Comparison of ENCODE assay signal across 9 cellular contexts in the genomic region with DNA sequence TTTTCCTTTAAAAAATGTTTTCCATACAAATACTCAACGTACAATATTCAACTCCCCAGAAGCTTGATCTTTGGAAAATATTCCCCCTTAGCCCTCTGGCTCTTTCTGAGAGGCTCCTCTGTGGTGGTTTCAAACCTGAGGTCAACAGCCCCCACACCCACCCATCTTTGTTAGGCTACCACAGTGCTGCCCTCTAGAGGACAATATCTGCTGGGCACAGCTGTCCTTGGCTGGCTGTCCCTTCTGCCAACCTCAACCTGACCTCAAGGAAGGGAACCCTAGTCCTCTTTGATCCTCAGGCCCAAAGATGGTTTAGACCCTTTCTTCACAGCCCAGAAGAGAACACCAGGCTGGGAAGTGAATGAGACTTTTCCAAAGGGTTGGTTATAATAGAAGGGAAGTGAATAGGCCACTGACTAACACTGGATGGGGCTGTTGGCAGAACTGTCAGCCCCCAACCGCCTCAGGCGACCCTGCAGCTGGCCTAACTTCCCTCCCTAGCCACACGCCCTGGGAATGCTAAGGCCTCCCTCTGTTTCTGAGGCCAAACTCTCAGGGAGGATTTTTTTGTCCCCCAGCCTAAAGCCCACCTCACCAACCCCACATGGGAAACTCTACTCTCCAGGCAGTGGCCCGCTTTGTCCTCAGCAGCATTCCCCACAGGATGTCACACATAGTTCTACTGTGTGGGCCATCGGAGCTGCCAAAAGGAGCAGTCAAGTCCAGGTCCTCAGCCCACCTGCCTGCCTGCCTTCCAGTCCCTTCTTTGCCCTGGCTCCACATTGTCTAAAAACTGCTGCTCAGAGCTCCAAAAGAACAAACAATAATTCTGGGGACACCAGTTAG. TPM values are rescaled to one million over a fixed set of nuclear protein-coding genes. Genes with fewer than 3 reads are reported as not detected.
DNase-seq lines count a peak whose midpoint lies in the region; ATAC-seq and TF ChIP-seq lines count a peak whose summit lies in the region.
"Had no signal": no experiment of that assay in that cellular context is flagged by ENCODE, and none has a peak within 500 bp of the region (broad histone marks: within the 10 kb centered on the region; RNA-seq: fewer than 3 reads in every experiment).

No MANE protein-coding gene starts in this region.

- WGBS in aorta, 2 donors: 76 to 90% methylated on average over 6 of the region's 6 CpGs

- DNase-seq in A673 (ENCODE audit: low spot score): peak; percentile 12
- DNase-seq in RPMI7951 (ENCODE audit: low read depth): peak; percentile 56
- no peak for DNase-seq in foreskin keratinocyte
- no peak for DNase-seq in amygdala (lab: John Stamatoyannopoulos, UW)
- no peak for DNase-seq in NK-92 (lab: John Stamatoyannopoulos, UW; ENCODE audit: unreplicated experiment)
- no peak for DNase-seq in aorta
- no peak for DNase-seq in midbrain (lab: John Stamatoyannopoulos, UW)
- DNase-seq: caudate nucleus had no signal

- no peak overlapping the region for H3K27ac ChIP-seq in A673 (ENCODE audit: low read depth, low read length, poor library complexity, severe bottlenecking)
- H3K27ac ChIP-seq in foreskin keratinocyte: no peak overlapping the region
- H3K27ac ChIP-seq in aorta (ENCODE audit: low read depth in 1 of 2, low read length in 2 of 2): no peak overlapping the region

- H3K27me3 ChIP-seq in A673 (replicated peaks; ENCODE audit: insufficient read depth, low read depth, low read length, poor library complexity): no peaks in the 10 kb centered on the region
- no peaks in the 10 kb centered on the region for H3K27me3 ChIP-seq in foreskin keratinocyte
- H3K27me3 ChIP-seq in aorta (ENCODE audit: control insufficient read depth in 1 of 2, insufficient read depth in 2 of 2, low read length in 1 of 2): no peaks in the 10 kb centered on the region

- H3K9me3 ChIP-seq in A673 (ENCODE audit: low read depth, low read length, poor library complexity, severe bottlenecking) (no peaks in the 10 kb centered on the region), aorta (ENCODE audit: control insufficient read depth, low read length) (no peaks in the 10 kb centered on the region)

- H3K4me3 ChIP-seq in A673 (ENCODE audit: low read depth, low read length, poor library complexity, severe bottlenecking) (no peak overlapping the region), aorta (ENCODE audit: low read length in 2 of 2) (no peak overlapping the region)

- no peaks in the 10 kb centered on the region for H3K4me1 ChIP-seq in A673 (ENCODE audit: insufficient read depth, low read length, poor library complexity, severe bottlenecking)
- H3K4me1 ChIP-seq in foreskin keratinocyte: no peaks in the 10 kb centered on the region
- peaks cover 0 to 2% of the 10 kb centered on the region in 2 donors for H3K4me1 ChIP-seq in aorta (ENCODE audit: control insufficient read depth in 1 of 2, insufficient read depth in 2 of 2, low read length in 2 of 2)

- POLR2A ChIA-PET in A673 (lab: Charles Lee; ENCODE audit: low non-redundant PET): no interaction called here

- CTCF ChIA-PET in A673 (lab: Charles Lee): no interaction called here

- BruUV-seq in A673 (replicated peaks; lab: Mats Ljungman, UMichigan): no TSS peak

- TF ChIP-seq CTCF in A673 (conservative IDR thresholded peaks at IDR 0.05; ENCODE audit: low read depth, low read length) (peak; percentile 67), GM12873 (IDR thresholded peaks at IDR 0.05; ENCODE audit: insufficient read depth, low read depth, low read length, missing control alignments) (peak; percentile 72), foreskin keratinocyte (conservative IDR thresholded peaks at IDR 0.05) (peak; percentile 45)

- ATAC-seq in foreskin keratinocyte (no peak), aorta (ENCODE audit: low FRiP score) (no peak)

- no peaks in the 10 kb centered on the region for H3K36me3 ChIP-seq in A673 (ENCODE audit: insufficient read depth, low read length, poor library complexity, severe bottlenecking)
- H3K36me3 ChIP-seq in aorta (ENCODE audit: control insufficient read depth in 1 of 2, insufficient read depth in 2 of 2, low read length in 1 of 2): no peaks in the 10 kb centered on the region

- intact Hi-C loops in A673 (cut with micrococcal nuclease; ENCODE audit: unreplicated experiment) (no loop called here), aorta (cut with DNase I) (no loop called here)

RNA-seq across cellular contexts. Expression of a gene that starts 34.3 kb away (rescaled TPM):
- total RNA-seq in A673 (2021): not detected in 2 replicates
- not detected in 2 replicates for total RNA-seq in RPMI7951 (2014; rRNA removed; shearing (Covaris generic))
- not detected in 2 replicates for total RNA-seq in foreskin keratinocyte
- polyA plus RNA-seq in foreskin keratinocyte: not detected in 2 replicates
- total RNA-seq in aorta: not detected
- not detected for polyA plus RNA-seq in aorta

Comparison
In these comparisons a context has a peak if more than half of its experiments do, and no peak if none do; other contexts are left out.
1. DNase-seq: peak in A673 (single experiment) and RPMI7951 (single experiment); none in foreskin keratinocyte (0 of 2), amygdala (0 of 56), NK-92 (single experiment), aorta (0 of 2) and midbrain (single experiment).
2. Peak in every context shown above with its lines, with median percentiles within 50 percentile points of each other: CTCF ChIP-seq.